ENCODE assay signal across 9 cellular contexts in genomic region chr11:33753304-33753703, GRCh38. TPM values are rescaled to one million over a fixed set of nuclear protein-coding genes. Genes with fewer than 3 reads are reported as not detected.
A peak's percentile ranks its signal among the peaks of the same experiment; 100 is the strongest.
DNase-seq lines count a peak whose midpoint lies in the region; ATAC-seq and TF ChIP-seq lines count a peak whose summit lies in the region.
"Had no signal": no experiment of that assay in that cellular context is flagged by ENCODE, and none has a peak within 500 bp of the region (broad histone marks: within the 10 kb centered on the region; RNA-seq: fewer than 3 reads in every experiment).

No MANE protein-coding gene starts in this region.

- DNase-seq in A172 (ENCODE audit: low spot score) (peak; percentile 39), cardiac fibroblast (ENCODE audit: low read depth in 2 of 2) (peak; percentile 64 to 71), ACHN (no peak), Kasumi-1 (lab: John Stamatoyannopoulos, UW) (no peak), OCI-M2 (lab: John Stamatoyannopoulos, UW; ENCODE audit: unreplicated experiment) (no peak)
- no peak for DNase-seq in stimulated activated CD4-positive, alpha-beta T cell treated with anti-CD3 and anti-CD28 coated beads, Interleukin-4, amount 100 ng/mL, for 4 hours

- in situ Hi-C loops in ACHN (cut with HindIII; ENCODE audit: low pct_ligation_motif_present, low pct_unique_long_range_greater_than_20kb, low sequenced_read_pairs): no loop called here

- H3K4me3 ChIP-seq in cardiac fibroblast (replicated peaks in 1 of 2; ENCODE audit: low read depth in 2 of 2, low read length in 2 of 2): no peak overlapping the region
- H3K4me3 ChIP-seq: BLaER1 treated with 17β-estradiol and CSF1 and Interleukin-3, amounts not matched to agents 10 nM and 100 nM had no signal

- no peak for TF ChIP-seq CTCF in cardiac fibroblast (IDR thresholded peaks at IDR 0.05; ENCODE audit: low read depth, low read length)

- ATAC-seq in GM19351 (IDR thresholded peaks at IDR 0.05; ENCODE audit: unreplicated experiment) (peak; percentile 100), HG03064 (IDR thresholded peaks at IDR 0.05; ENCODE audit: low read depth, unreplicated experiment) (peak; percentile 97)

RNA-seq across cellular contexts. Expression of gene CD59, which starts 17.1 kb away (rescaled TPM):
- 615 and 682 TPM in 2 replicates for total RNA-seq in A172 (2014; rRNA removed; shearing (Covaris generic))

RNA-seq across cellular contexts. Expression of gene FBXO3, which starts 21.0 kb away (rescaled TPM):
- total RNA-seq in A172 (2014; rRNA removed; shearing (Covaris generic)): 64.8 and 66.4 TPM in 2 replicates

RNA-seq across cellular contexts. Expression of gene C11orf91, which starts 52.7 kb away (rescaled TPM):
- not detected in 2 replicates for total RNA-seq in A172 (2014; rRNA removed; shearing (Covaris generic))

Comparison
In these comparisons a context has a peak if more than half of its experiments do, and no peak if none do; other contexts are left out.
1. DNase-seq: peak in A172 (single experiment) and cardiac fibroblast (2 of 2); none in ACHN (single experiment), Kasumi-1 (0 of 2), stimulated activated CD4-positive, alpha-beta T cell treated with anti-CD3 and anti-CD28 coated beads, Interleukin-4, amount 100 ng/mL, for 4 hours (0 of 2) and OCI-M2 (single experiment).